In the genomic region with DNA sequence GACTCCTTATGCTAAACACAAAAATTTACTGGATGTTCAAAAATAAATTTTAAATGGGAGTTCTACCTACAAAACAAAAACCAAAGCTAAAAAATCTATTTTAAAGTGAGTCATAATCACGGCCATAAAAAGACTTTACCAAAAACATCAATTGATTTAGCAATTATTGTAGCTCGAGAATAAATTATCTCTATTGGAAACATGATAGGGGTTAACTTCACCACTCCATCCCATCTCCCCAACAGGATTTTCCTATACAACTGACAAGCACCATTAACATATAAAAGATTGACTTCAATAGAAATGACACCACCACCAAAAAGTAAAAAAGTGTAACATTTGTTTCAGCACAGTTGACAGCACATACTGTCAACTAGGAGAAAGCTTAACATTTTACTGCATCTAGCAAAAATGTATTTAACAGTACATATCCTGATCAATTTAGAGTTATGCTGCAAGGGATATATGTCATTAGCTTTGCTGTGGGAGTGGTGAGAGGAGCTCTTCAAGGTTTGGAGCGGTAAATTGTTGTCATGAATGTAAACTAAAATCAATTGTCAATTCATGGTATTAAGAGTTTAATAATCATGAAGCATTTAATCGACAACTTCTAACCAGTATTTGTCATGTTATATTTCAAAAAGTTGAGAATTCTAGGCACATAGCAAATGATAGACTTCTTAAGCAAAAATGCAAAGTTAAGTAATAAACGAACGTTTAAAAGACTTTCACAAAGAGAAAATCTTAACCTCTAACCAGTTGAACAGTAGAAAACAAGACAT, we compare ENCODE assay signal across 8 cellular contexts. TPM values are rescaled to one million over a fixed set of nuclear protein-coding genes. Genes with fewer than 3 reads are reported as not detected.
DNase-seq lines count a peak whose midpoint lies in the region; ATAC-seq and TF ChIP-seq lines count a peak whose summit lies in the region.

No MANE protein-coding gene starts in this region.

- no peaks in the 10 kb centered on the region for H3K36me3 ChIP-seq in CD4-positive, CD25-positive, alpha-beta regulatory T cell (ENCODE audit: control insufficient read depth, insufficient read depth, low read length)
- H3K36me3 ChIP-seq in OCI-LY3 (replicated peaks; ENCODE audit: low read depth, low read length): no peaks in the 10 kb centered on the region

- H3K27ac Mint-ChIP-seq in CD4-positive, CD25-positive, alpha-beta regulatory T cell: peak overlapping the region; percentile 86 to 97 (median 91)
- H3K27ac Mint-ChIP-seq in endothelial cell (ENCODE audit: unreplicated experiment) (no peak overlapping the region), osteocyte (ENCODE audit: unreplicated experiment) (peak overlapping the region; percentile 92)

- TF ChIP-seq CTCF in OCI-LY3 (IDR thresholded peaks at IDR 0.05; ENCODE audit: low read depth, low read length): no peak
- TF ChIP-seq CTCF in endothelial cell (IDR thresholded peaks at IDR 0.05; ENCODE audit: unreplicated experiment): no peak
- no peak for TF ChIP-seq CTCF in osteocyte (IDR thresholded peaks at IDR 0.05)

- peaks cover 0 to 5% (median 0%) of the 10 kb centered on the region in 7 donors for H3K9me3 Mint-ChIP-seq in CD4-positive, CD25-positive, alpha-beta regulatory T cell
- H3K9me3 Mint-ChIP-seq in endothelial cell (ENCODE audit: unreplicated experiment): no peaks in the 10 kb centered on the region
- no peaks in the 10 kb centered on the region for H3K9me3 Mint-ChIP-seq in osteocyte (ENCODE audit: unreplicated experiment)

- peak overlapping the region; percentile 95 for H3K27ac ChIP-seq in CD4-positive, CD25-positive, alpha-beta regulatory T cell (ENCODE audit: insufficient read depth, low read length, poor library complexity, severe bottlenecking)
- H3K27ac ChIP-seq in OCI-LY3 (ENCODE audit: low read length): no peak overlapping the region

- DNase-seq in CD4-positive, CD25-positive, alpha-beta regulatory T cell: peak in 1 of 3 donors; percentile 25
- no peak for DNase-seq in endothelial cell (ENCODE audit: low spot score)
- DNase-seq in osteocyte (ENCODE audit: extremely low spot score, unreplicated experiment): no peak
- no peak for DNase-seq in NCI-H2227 treated with DMSO at 0.1 percent for 48 hours (lab: John Stamatoyannopoulos, UW)
- DNase-seq in NCI-H2196 treated with DMSO at 0.1 percent for 48 hours (lab: John Stamatoyannopoulos, UW; ENCODE audit: unreplicated experiment): no peak

- no peaks in the 10 kb centered on the region for H3K9me3 ChIP-seq in CD4-positive, CD25-positive, alpha-beta regulatory T cell (ENCODE audit: control insufficient read depth in 2 of 2, low read length in 2 of 2)
- no peaks in the 10 kb centered on the region for H3K9me3 ChIP-seq in OCI-LY3 (ENCODE audit: insufficient read depth, low read length)

- ATAC-seq in CD4-positive, CD25-positive, alpha-beta regulatory T cell (ENCODE audit: low read depth in 2 of 2): no peak
- ATAC-seq in GM21723 (IDR thresholded peaks at IDR 0.05; ENCODE audit: unreplicated experiment) (no peak), GM18868 (IDR thresholded peaks at IDR 0.05; ENCODE audit: unreplicated experiment) (no peak)

- peaks cover 28 to 51% (median 43%) of the 10 kb centered on the region in 4 donors for H3K4me1 Mint-ChIP-seq in CD4-positive, CD25-positive, alpha-beta regulatory T cell
- peaks cover 26% of the 10 kb centered on the region for H3K4me1 Mint-ChIP-seq in endothelial cell (ENCODE audit: unreplicated experiment)
- peaks cover 44% of the 10 kb centered on the region for H3K4me1 Mint-ChIP-seq in osteocyte (ENCODE audit: unreplicated experiment)

- peaks cover 3% of the 10 kb centered on the region for H3K36me3 Mint-ChIP-seq in CD4-positive, CD25-positive, alpha-beta regulatory T cell
- peaks cover 5% of the 10 kb centered on the region for H3K36me3 Mint-ChIP-seq in endothelial cell (ENCODE audit: low read depth, unreplicated experiment)
- no peaks in the 10 kb centered on the region for H3K36me3 Mint-ChIP-seq in osteocyte (ENCODE audit: unreplicated experiment)

- peak overlapping the region; percentile 93 to 99 (median 96) for H3K4me3 Mint-ChIP-seq in CD4-positive, CD25-positive, alpha-beta regulatory T cell
- H3K4me3 Mint-ChIP-seq in endothelial cell (ENCODE audit: unreplicated experiment) (peak overlapping the region; percentile 92), osteocyte (ENCODE audit: unreplicated experiment) (peak overlapping the region; percentile 87)

- H3K4me3 ChIP-seq in CD4-positive, CD25-positive, alpha-beta regulatory T cell (ENCODE audit: low read depth, low read length): peak overlapping the region; percentile 93
- H3K4me3 ChIP-seq in OCI-LY3 (ENCODE audit: low read length): peak overlapping the region; percentile 48; the same call in 1 of the 2 replicates

- no peak overlapping the region for H3K9ac ChIP-seq in OCI-LY3 (ENCODE audit: low read length)

- H2AFZ ChIP-seq in OCI-LY3 (ENCODE audit: low read depth, low read length): no peak overlapping the region

- H4K20me1 ChIP-seq in OCI-LY3 (ENCODE audit: insufficient read depth, low read length): peaks cover 19% of the 10 kb centered on the region; the same call in 1 of the 2 replicates

- no peaks in the 10 kb centered on the region for H3K27me3 ChIP-seq in CD4-positive, CD25-positive, alpha-beta regulatory T cell (ENCODE audit: control insufficient read depth, insufficient read depth, low read length)
- no peaks in the 10 kb centered on the region for H3K27me3 ChIP-seq in OCI-LY3 (ENCODE audit: low read depth, low read length)

- peaks cover 61% of the 10 kb centered on the region for H3K79me2 ChIP-seq in OCI-LY3 (ENCODE audit: low read length)

- peaks cover 50% of the 10 kb centered on the region for H3K4me1 ChIP-seq in CD4-positive, CD25-positive, alpha-beta regulatory T cell (ENCODE audit: control insufficient read depth, insufficient read depth, low read length, poor library complexity, severe bottlenecking)
- peaks cover 24% of the 10 kb centered on the region for H3K4me1 ChIP-seq in OCI-LY3 (ENCODE audit: low read length)

- H3K4me2 ChIP-seq in OCI-LY3 (ENCODE audit: low read length): peak overlapping the region; percentile 49

- H3K27me3 Mint-ChIP-seq in CD4-positive, CD25-positive, alpha-beta regulatory T cell: no peaks in the 10 kb centered on the region
- H3K27me3 Mint-ChIP-seq in endothelial cell (ENCODE audit: unreplicated experiment) (peaks cover 7% of the 10 kb centered on the region), osteocyte (ENCODE audit: unreplicated experiment) (no peaks in the 10 kb centered on the region)

RNA-seq across cellular contexts. Expression of a gene that starts 3.8 kb away (rescaled TPM):
- total RNA-seq in CD4-positive, CD25-positive, alpha-beta regulatory T cell: 66.6 TPM
- polyA plus RNA-seq in CD4-positive, CD25-positive, alpha-beta regulatory T cell: 10 to 100 TPM; 64.6 to 85.0 (median 74.6) TPM
- total RNA-seq in endothelial cell (ENCODE audit: unreplicated experiment): 17.1 TPM
- total RNA-seq in osteocyte: 26.0 and 28.3 TPM in 2 replicates
